In the genomic region with DNA sequence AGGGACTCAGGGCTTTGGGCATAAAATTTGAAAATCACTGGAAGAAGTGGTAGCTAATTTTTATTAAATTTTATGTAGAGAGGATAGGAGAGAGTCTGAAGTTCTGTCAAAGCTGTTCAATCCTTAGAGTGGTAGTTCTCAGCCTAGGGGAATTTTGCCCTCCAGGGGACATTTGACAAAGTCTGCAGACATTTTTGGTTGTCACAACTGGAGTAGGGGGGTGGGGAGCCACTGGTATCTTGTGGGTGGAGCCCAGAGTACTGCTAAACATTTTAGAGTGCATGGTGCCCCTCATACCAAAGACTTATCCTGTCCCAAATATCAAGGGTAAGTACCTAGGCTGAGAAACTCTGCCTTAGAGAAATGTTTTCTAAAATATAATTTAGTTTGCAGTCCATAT, we compare ENCODE assay signal across 1 cellular context.
TF ChIP-seq lines count a peak whose summit lies in the region.

No MANE protein-coding gene starts in this region.

TF ChIP-seq in GM23338, 12 proteins besides CTCF, POLR2A, EP300 and RAD21 (continued from another document):
- TF ChIP-seq ZNF462 (CRISPR knock-in tag; IDR thresholded peaks at IDR 0.05): no peak
- TF ChIP-seq, protein P1, sequence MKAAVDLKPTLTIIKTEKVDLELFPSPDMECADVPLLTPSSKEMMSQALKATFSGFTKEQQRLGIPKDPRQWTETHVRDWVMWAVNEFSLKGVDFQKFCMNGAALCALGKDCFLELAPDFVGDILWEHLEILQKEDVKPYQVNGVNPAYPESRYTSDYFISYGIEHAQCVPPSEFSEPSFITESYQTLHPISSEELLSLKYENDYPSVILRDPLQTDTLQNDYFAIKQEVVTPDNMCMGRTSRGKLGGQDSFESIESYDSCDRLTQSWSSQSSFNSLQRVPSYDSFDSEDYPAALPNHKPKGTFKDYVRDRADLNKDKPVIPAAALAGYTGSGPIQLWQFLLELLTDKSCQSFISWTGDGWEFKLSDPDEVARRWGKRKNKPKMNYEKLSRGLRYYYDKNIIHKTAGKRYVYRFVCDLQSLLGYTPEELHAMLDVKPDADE (IDR thresholded peaks at IDR 0.05): no peak
